In genomic region chr4:174215936-174216699, GRCh38 we compare ENCODE assay signal across 14 cellular contexts.
A peak's percentile ranks its signal among the peaks of the same experiment; 100 is the strongest.
DNase-seq lines count a peak whose midpoint lies in the region; ATAC-seq, FAIRE-seq and TF ChIP-seq lines count a peak whose summit lies in the region.
"Had no signal": no experiment of that assay in that cellular context is flagged by ENCODE, and none has a peak within 500 bp of the region (broad histone marks: within the 10 kb centered on the region; RNA-seq: fewer than 3 reads in every experiment).

No MANE protein-coding gene starts in this region.

- H3K4me3 Mint-ChIP-seq in astrocyte (ENCODE audit: unreplicated experiment), result no peak overlapping the region
- H3K4me3 Mint-ChIP-seq in CD4-positive, alpha-beta T cell, result no peak overlapping the region

- H4K20me1 ChIP-seq in astrocyte (ENCODE audit: insufficient read depth, low read length), result no peaks in the 10 kb centered on the region

- H3K4me1 ChIP-seq in astrocyte (ENCODE audit: insufficient read depth, low read length) (peaks cover 20% of the 10 kb centered on the region), mesodermal cell (ENCODE audit: control insufficient read depth, insufficient read depth, low read length, poor library complexity, severe bottlenecking) (peaks cover 17% of the 10 kb centered on the region)

- H3K36me3 ChIP-seq in astrocyte (ENCODE audit: insufficient read depth, low read length) (no peaks in the 10 kb centered on the region), mesodermal cell (ENCODE audit: control insufficient read depth, insufficient read depth, low read length) (no peaks in the 10 kb centered on the region)
- H3K36me3 ChIP-seq: ovary had no signal

- peaks cover 1% of the 10 kb centered on the region for H3K36me3 Mint-ChIP-seq in astrocyte (ENCODE audit: low read depth, unreplicated experiment)
- H3K36me3 Mint-ChIP-seq in CD4-positive, alpha-beta T cell (ENCODE audit: low read depth), result no peaks in the 10 kb centered on the region

- WGBS in mesodermal cell (ENCODE audit: insufficient coverage in 2 of 2), 2 experiments, result 0 to 7% methylated on average over 1 to 3 of the region's 11 CpGs

- H3K27me3 ChIP-seq in astrocyte (ENCODE audit: insufficient read depth, low read length), result peaks cover 86% of the 10 kb centered on the region
- H3K27me3 ChIP-seq in CD4-positive, alpha-beta T cell (ENCODE audit: control insufficient read depth, insufficient read depth, low read length), result peaks cover 82% of the 10 kb centered on the region
- H3K27me3 ChIP-seq: ovary had no signal

- peak; percentile 6 for DNase-seq in GM03348 (ENCODE audit: low spot score)
- no peak for DNase-seq in astrocyte (ENCODE audit: low read depth)
- DNase-seq in SW 1271 (lab: John Stamatoyannopoulos, UW), result no peak
- no peak for DNase-seq in NCI-H2171 (lab: John Stamatoyannopoulos, UW)
- no peak for DNase-seq in CD4-positive, alpha-beta T cell
- DNase-seq: AML-193, ovary, SHP77, substantia nigra, T1000 had no signal

- H3K4me3 ChIP-seq in astrocyte (ENCODE audit: insufficient read depth, low read depth, low read length) (no peak overlapping the region), mesodermal cell (ENCODE audit: extremely low read depth, insufficient read depth, low read length, poor library complexity, severe bottlenecking) (no peak overlapping the region)
- H3K4me3 ChIP-seq: ovary had no signal

- peaks cover 28% of the 10 kb centered on the region for H3K4me1 Mint-ChIP-seq in astrocyte (ENCODE audit: low read depth, unreplicated experiment)
- peaks cover 57% of the 10 kb centered on the region for H3K4me1 Mint-ChIP-seq in CD4-positive, alpha-beta T cell (ENCODE audit: low read depth)

- TF ChIP-seq CTCF in astrocyte (IDR thresholded peaks at IDR 0.05; ENCODE audit: insufficient read depth, low read depth, low read length), result no peak
- TF ChIP-seq CTCF in CD4-positive, alpha-beta T cell (IDR thresholded peaks at IDR 0.05), result no peak

- POLR2A ChIA-PET in CD4-positive, alpha-beta T cell (lab: Charles Lee), result no interaction called here

- peak overlapping the region; percentile 41 for H3K27ac Mint-ChIP-seq in astrocyte (ENCODE audit: unreplicated experiment)
- no peak overlapping the region for H3K27ac Mint-ChIP-seq in CD4-positive, alpha-beta T cell

- H3K9ac ChIP-seq in astrocyte (ENCODE audit: low read length), result no peak overlapping the region

- ATAC-seq in HG03520 (IDR thresholded peaks at IDR 0.05; ENCODE audit: unreplicated experiment), result no peak
- no peak for ATAC-seq in CD4-positive, alpha-beta T cell (ENCODE audit: poor library complexity)

- no peaks in the 10 kb centered on the region for H3K79me2 ChIP-seq in astrocyte (ENCODE audit: insufficient read depth, low read length)

- H3K9me3 Mint-ChIP-seq in astrocyte (ENCODE audit: unreplicated experiment), result peaks cover 18% of the 10 kb centered on the region
- no peaks in the 10 kb centered on the region for H3K9me3 Mint-ChIP-seq in CD4-positive, alpha-beta T cell

- FAIRE-seq in A204.1 (lab: Jason Lieb, UNC), result peak; percentile 97
- no peak for FAIRE-seq in astrocyte (lab: Jason Lieb, UNC)
- FAIRE-seq: GM12892 had no signal

- no peaks in the 10 kb centered on the region for H3K9me3 ChIP-seq in astrocyte (ENCODE audit: insufficient read depth, low read depth, low read length)
- H3K9me3 ChIP-seq in mesodermal cell (ENCODE audit: control insufficient read depth, low read length), result no peaks in the 10 kb centered on the region
- H3K9me3 ChIP-seq in CD4-positive, alpha-beta T cell (ENCODE audit: control insufficient read depth, low read length), result no peaks in the 10 kb centered on the region
- H3K9me3 ChIP-seq: ovary had no signal

- H3K4me2 ChIP-seq in astrocyte (ENCODE audit: low read length), result no peak overlapping the region

- peaks cover 84% of the 10 kb centered on the region for H3K27me3 Mint-ChIP-seq in astrocyte (ENCODE audit: low read depth, unreplicated experiment)
- peaks cover 92% of the 10 kb centered on the region for H3K27me3 Mint-ChIP-seq in CD4-positive, alpha-beta T cell

- intact Hi-C loops in CD4-positive, alpha-beta T cell (cut with DNase I, micrococcal nuclease), result loop anchor here (5.0 to 10.0 kb wide), 2 partner anchors 689 to 691 kb away; no protein-coding TSS in a partner anchor

- no peak overlapping the region for H2AFZ ChIP-seq in astrocyte (ENCODE audit: low read depth, low read length)

- CTCF ChIA-PET in CD4-positive, alpha-beta T cell (lab: Charles Lee), result no interaction called here

- no peak overlapping the region for H3K27ac ChIP-seq in astrocyte (ENCODE audit: low read depth, low read length)
- H3K27ac ChIP-seq in mesodermal cell (ENCODE audit: low read depth, low read length, severe bottlenecking), result peak overlapping the region; percentile 68
- no peak overlapping the region for H3K27ac ChIP-seq in CD4-positive, alpha-beta T cell (ENCODE audit: low read depth, low read length)
- H3K27ac ChIP-seq: ovary had no signal
